ENCODE assay signal across 1 cellular context in genomic region chr5:149621415-149622098, GRCh38.
A peak's percentile ranks its signal among the peaks of the same experiment; 100 is the strongest.
TF ChIP-seq lines count a peak whose summit lies in the region.

No MANE protein-coding gene starts in this region.

TF ChIP-seq in HepG2, 621 proteins besides CTCF, POLR2A, EP300 and RAD21 (continued from another document):
- no peak for TF ChIP-seq ZNF280B (CRISPR knock-in tag; IDR thresholded peaks at IDR 0.05; ENCODE audit: borderline replicate concordance)
- TF ChIP-seq CHCHD3 (CRISPR knock-in tag; IDR thresholded peaks at IDR 0.05) = no peak
- no peak for TF ChIP-seq PBX2 (CRISPR knock-in tag; IDR thresholded peaks at IDR 0.05)
- 0 out of 2 replicates have a peak, but pooled peaks have one; percentile 25 for TF ChIP-seq ZSCAN29 (CRISPR knock-in tag; conservative IDR thresholded peaks at IDR 0.05)
- TF ChIP-seq ZNF605 (CRISPR knock-in tag; IDR thresholded peaks at IDR 0.05) = 0 out of 2 replicates have a peak, but pooled peaks have one; percentile 40
- no peak for TF ChIP-seq ZNF275 (CRISPR knock-in tag; IDR thresholded peaks at IDR 0.05; ENCODE audit: borderline replicate concordance)
- TF ChIP-seq KDM1A (CRISPR knock-in tag; IDR thresholded peaks at IDR 0.05) = no peak
- TF ChIP-seq ZFP91 (CRISPR knock-in tag; IDR thresholded peaks at IDR 0.05; ENCODE audit: borderline replicate concordance) = peak; percentile 17; the same call in 1 of the 2 replicates
- no peak for TF ChIP-seq GTF2F1 (IDR thresholded peaks at IDR 0.05; ENCODE audit: low read length)
- TF ChIP-seq HNF4A (CRISPR knock-in tag; IDR thresholded peaks at IDR 0.05) = peak; percentile 63
- TF ChIP-seq FOXJ3 (CRISPR knock-in tag; IDR thresholded peaks at IDR 0.05; ENCODE audit: borderline replicate concordance) = no peak
- TF ChIP-seq RXRA (CRISPR knock-in tag; IDR thresholded peaks at IDR 0.05) = 0 out of 2 replicates have a peak, but pooled peaks have one; percentile 18
